Comparison of ENCODE assay signal across 8 cellular contexts in the genomic region with DNA sequence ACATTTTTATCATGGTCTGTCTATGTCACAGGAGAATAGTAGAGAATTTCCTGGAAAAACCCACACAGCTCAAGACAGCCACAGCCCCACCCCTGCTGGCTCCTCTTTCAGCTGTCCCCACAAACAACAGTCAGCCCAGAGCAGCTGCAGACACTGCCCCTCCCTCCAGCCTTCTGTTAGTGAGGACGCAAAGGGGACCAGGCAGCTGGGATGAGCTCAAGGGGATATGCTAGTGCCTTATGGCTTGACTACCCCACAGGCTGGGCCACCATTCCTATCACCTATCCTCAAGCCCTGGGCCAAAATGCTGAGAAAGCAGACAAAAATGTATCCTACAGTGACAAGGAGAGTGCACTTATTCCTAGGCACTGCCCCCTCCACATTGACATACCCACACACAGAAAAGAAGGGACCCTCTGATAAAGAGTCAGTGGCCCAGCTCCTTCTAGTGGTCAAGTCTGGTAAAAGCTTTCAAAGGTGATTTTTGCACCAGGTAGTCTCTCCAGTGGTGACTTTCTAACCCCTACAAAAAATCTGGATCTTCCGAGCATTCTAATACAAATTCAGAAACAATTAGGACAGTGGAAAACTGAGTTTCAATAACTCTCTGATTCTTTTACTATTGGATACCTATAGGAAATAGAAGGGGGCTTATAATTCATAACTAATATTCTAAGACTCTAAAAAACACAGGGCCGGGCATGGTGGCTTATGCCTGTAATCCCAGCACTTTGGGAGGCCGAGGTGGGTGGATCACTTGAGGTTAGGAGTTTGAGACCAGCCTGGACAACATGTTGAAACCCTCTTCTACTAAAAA. TPM values are rescaled to one million over a fixed set of nuclear protein-coding genes. Genes with fewer than 3 reads are reported as not detected.
A peak's percentile ranks its signal among the peaks of the same experiment; 100 is the strongest.
DNase-seq lines count a peak whose midpoint lies in the region; ATAC-seq and TF ChIP-seq lines count a peak whose summit lies in the region.

No MANE protein-coding gene starts in this region.

- ATAC-seq in lower lobe of right lung = no peak
- no peak for ATAC-seq in GM21723 (IDR thresholded peaks at IDR 0.05; ENCODE audit: unreplicated experiment)

- TF ChIP-seq POLR2A in breast epithelium (IDR thresholded peaks at IDR 0.05) = no peak

- CTCF ChIA-PET in activated CD4-positive, alpha-beta T cell treated with anti-CD3 and anti-CD28 coated beads, Interleukin-2, amount 10 ng/mL, durations not matched to agents 7 days and 5 days (lab: Charles Lee) = interaction anchor here (0.9 to 6.4 kb wide), 9 partner anchors 9 to 97 kb away, joined by 3 to 59 read pairs (median 5); partner anchors contain the start of gene TP53BP1

- peak; percentile 42 for DNase-seq in activated CD4-positive, alpha-beta T cell treated with anti-CD3 and anti-CD28 coated beads, Interleukin-2, amount 10 ng/mL, durations not matched to agents 7 days and 5 days
- DNase-seq in activated CD4-positive, alpha-beta T cell treated with anti-CD3 and anti-CD28 coated beads for 1 hour = no peak
- DNase-seq in NCI-H524 (lab: John Stamatoyannopoulos, UW) (peak; percentile 84 to 92), breast epithelium (ENCODE audit: low spot score in 2 of 2) (no peak), lower lobe of right lung (no peak), NCI-H1105 (lab: John Stamatoyannopoulos, UW) (no peak)
- no peak for DNase-seq in activated CD4-positive, CD25-positive, alpha-beta regulatory T cell treated with anti-CD3 and anti-CD28 coated beads, Interleukin-2, amount 50 U/mL, for 72 hours

- POLR2A ChIA-PET in activated CD4-positive, alpha-beta T cell treated with anti-CD3 and anti-CD28 coated beads, Interleukin-2, amount 10 ng/mL, durations not matched to agents 7 days and 5 days (lab: Charles Lee) = interaction anchor here (0.7 kb wide), 1 partner anchor 41 kb away, joined by 3 read pairs; no protein-coding TSS in a partner anchor

- peaks cover 7% of the 10 kb centered on the region for H3K36me3 Mint-ChIP-seq in activated CD4-positive, alpha-beta T cell treated with anti-CD3 and anti-CD28 coated beads, Interleukin-2, amount 10 ng/mL, durations not matched to agents 7 days and 5 days (ENCODE audit: low read depth)

- no peaks in the 10 kb centered on the region for H3K9me3 Mint-ChIP-seq in activated CD4-positive, alpha-beta T cell treated with anti-CD3 and anti-CD28 coated beads, Interleukin-2, amount 10 ng/mL, durations not matched to agents 7 days and 5 days

- H3K27ac Mint-ChIP-seq in activated CD4-positive, alpha-beta T cell treated with anti-CD3 and anti-CD28 coated beads, Interleukin-2, amount 10 ng/mL, durations not matched to agents 7 days and 5 days = peak overlapping the region; percentile 82

- peaks cover 78% of the 10 kb centered on the region for H3K4me1 Mint-ChIP-seq in activated CD4-positive, alpha-beta T cell treated with anti-CD3 and anti-CD28 coated beads, Interleukin-2, amount 10 ng/mL, durations not matched to agents 7 days and 5 days

- intact Hi-C loops in breast epithelium (cut with DNase I; ENCODE audit: low total_unique reads) = no loop called here
- intact Hi-C loops in lower lobe of right lung (cut with DNase I) = no loop called here

- H3K9me3 ChIP-seq in breast epithelium (no peaks in the 10 kb centered on the region), lower lobe of right lung (no peaks in the 10 kb centered on the region)

- peaks cover 29% of the 10 kb centered on the region for H3K27me3 Mint-ChIP-seq in activated CD4-positive, alpha-beta T cell treated with anti-CD3 and anti-CD28 coated beads, Interleukin-2, amount 10 ng/mL, durations not matched to agents 7 days and 5 days

- H3K27me3 ChIP-seq in breast epithelium (no peaks in the 10 kb centered on the region), lower lobe of right lung (ENCODE audit: low read depth) (peaks cover 5% of the 10 kb centered on the region)

- H3K27ac ChIP-seq in breast epithelium (peak overlapping the region in 1 of 2 donors; percentile 50), lower lobe of right lung (no peak overlapping the region)

- no peak overlapping the region for H3K4me3 ChIP-seq in breast epithelium
- no peak overlapping the region for H3K4me3 ChIP-seq in lower lobe of right lung

- H3K4me1 ChIP-seq in breast epithelium (no peaks in the 10 kb centered on the region), lower lobe of right lung (peaks cover 41% of the 10 kb centered on the region)

- H3K4me3 Mint-ChIP-seq in activated CD4-positive, alpha-beta T cell treated with anti-CD3 and anti-CD28 coated beads, Interleukin-2, amount 10 ng/mL, durations not matched to agents 7 days and 5 days = peak overlapping the region; percentile 54

- peak in 2 of 3 donors; percentile 14 to 26 for TF ChIP-seq CTCF in breast epithelium (IDR thresholded peaks at IDR 0.05)
- peak; percentile 30 for TF ChIP-seq CTCF in lower lobe of right lung (IDR thresholded peaks at IDR 0.05)

- no peaks in the 10 kb centered on the region for H3K36me3 ChIP-seq in breast epithelium
- no peaks in the 10 kb centered on the region for H3K36me3 ChIP-seq in lower lobe of right lung

RNA-seq across cellular contexts. Expression of gene MAP1A, which starts 3.0 kb away (rescaled TPM):
- 1 to 10 TPM; 9.8 to 9.9 TPM for total RNA-seq in activated CD4-positive, alpha-beta T cell treated with anti-CD3 and anti-CD28 coated beads, Interleukin-2, amount 10 ng/mL, durations not matched to agents 7 days and 5 days
- total RNA-seq in breast epithelium (10 to 100 TPM in 1 of 3 donors, 1 to 10 TPM in 2; 2.8 to 12.8 (median 8.8) TPM), lower lobe of right lung (7.1 TPM)

RNA-seq across cellular contexts. Expression of gene TP53BP1, which starts 21.5 kb away (rescaled TPM):
- 10 to 100 TPM; 22.9 to 27.9 TPM for total RNA-seq in activated CD4-positive, alpha-beta T cell treated with anti-CD3 and anti-CD28 coated beads, Interleukin-2, amount 10 ng/mL, durations not matched to agents 7 days and 5 days
- 10 to 100 TPM; 30.1 to 65.5 (median 60.9) TPM for total RNA-seq in breast epithelium
- total RNA-seq in lower lobe of right lung = 41.0 TPM

Comparison
In these comparisons a context has a peak if more than half of its experiments do, and no peak if none do; other contexts are left out.
1. DNase-seq: peak in activated CD4-positive, alpha-beta T cell treated with anti-CD3 and anti-CD28 coated beads, Interleukin-2, amount 10 ng/mL, durations not matched to agents 7 days and 5 days (single experiment) and NCI-H524 (2 of 2); none in activated CD4-positive, alpha-beta T cell treated with anti-CD3 and anti-CD28 coated beads for 1 hour (single experiment), breast epithelium (0 of 2), lower lobe of right lung (single experiment), activated CD4-positive, CD25-positive, alpha-beta regulatory T cell treated with anti-CD3 and anti-CD28 coated beads, Interleukin-2, amount 50 U/mL, for 72 hours (single experiment) and NCI-H1105 (single experiment).